In the genomic region with DNA sequence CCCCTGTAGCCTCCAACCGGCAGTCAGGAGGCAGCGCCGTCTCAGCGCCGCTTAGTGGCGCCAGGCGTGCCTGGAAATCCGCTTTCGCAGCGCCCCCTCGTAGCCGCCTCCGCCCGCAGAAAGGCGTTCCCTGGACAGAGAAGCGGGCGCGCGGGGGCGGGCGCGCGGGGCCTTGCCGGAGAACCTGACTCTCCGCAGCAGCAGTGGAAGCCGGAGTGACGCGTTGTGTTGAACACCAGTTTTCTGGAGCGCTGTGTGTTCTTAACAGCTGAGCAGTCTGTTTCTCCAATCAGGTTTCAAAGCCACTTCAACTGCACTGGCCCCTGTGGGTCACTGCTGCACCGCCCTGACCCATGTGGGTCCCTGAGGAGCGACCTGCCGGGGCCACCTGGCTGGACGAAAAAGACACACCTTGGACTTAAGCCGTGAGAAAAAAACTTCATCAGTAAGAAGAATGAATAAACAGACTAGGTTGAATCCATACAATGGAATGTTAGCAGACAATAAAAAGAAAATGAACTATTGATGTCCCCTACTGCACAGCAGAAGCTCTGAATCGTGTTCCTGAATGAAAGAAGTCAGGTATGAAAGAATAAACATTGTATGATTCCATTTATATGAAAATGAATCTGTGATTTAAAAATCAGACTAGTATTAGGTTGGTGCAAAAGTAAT, we compare ENCODE assay signal across 8 cellular contexts. TPM values are rescaled to one million over a fixed set of nuclear protein-coding genes. Genes with fewer than 3 reads are reported as not detected.
A peak's percentile ranks its signal among the peaks of the same experiment; 100 is the strongest.
DNase-seq lines count a peak whose midpoint lies in the region; ATAC-seq, FAIRE-seq and TF ChIP-seq lines count a peak whose summit lies in the region.
"Not testable (repeated sequence)": the region's sequence is repeated elsewhere in the genome, so short reads cannot be mapped to it uniquely, and the experiment has no call there.

No MANE protein-coding gene starts in this region.

- not testable (repeated sequence) for BruUV-seq in PC-3 (replicated peaks; lab: Mats Ljungman, UMichigan)

- 0 to 3% methylated on average over 6 to 12 of the region's 35 CpGs for WGBS in testis, 2 donors

- H3K4me1 ChIP-seq in CD4-positive, alpha-beta memory T cell (ENCODE audit: insufficient read depth, low read length); PC-3 (ENCODE audit: insufficient read depth, low read length); testis: not testable (repeated sequence)
- H3K4me1 ChIP-seq in keratinocyte (ENCODE audit: control insufficient read depth, extremely low read depth, insufficient read depth, low read length): peaks cover 11% of the 10 kb centered on the region

- CTCF ChIA-PET in CD4-positive, alpha-beta memory T cell (lab: Charles Lee; ENCODE audit: partially characterized antibody); PC-3 (lab: Charles Lee): not testable (repeated sequence)

- H3K27me3 Mint-ChIP-seq in CD4-positive, alpha-beta memory T cell; osteocyte (ENCODE audit: unreplicated experiment): not testable (repeated sequence)
- peaks cover 11% of the 10 kb centered on the region for H3K27me3 Mint-ChIP-seq in activated naive CD8-positive, alpha-beta T cell treated with anti-CD3 and anti-CD28 coated beads, Interleukin-2, amount 50 U/mL, for 24 hours

- not testable (repeated sequence) for H4K20me1 ChIP-seq in PC-3 (ENCODE audit: low read length); keratinocyte (ENCODE audit: control insufficient read depth, extremely low read depth, insufficient read depth, low read length)

- H3K27ac ChIP-seq in CD4-positive, alpha-beta memory T cell (ENCODE audit: low read depth, low read length); PC-3 (ENCODE audit: low read length); testis: not testable (repeated sequence)
- H3K27ac ChIP-seq in keratinocyte (ENCODE audit: control insufficient read depth, insufficient read depth, low read length): peak overlapping the region; percentile 76

- H3K36me3 ChIP-seq in CD4-positive, alpha-beta memory T cell (ENCODE audit: insufficient read depth, low read length); PC-3 (ENCODE audit: low read depth, low read length); keratinocyte (ENCODE audit: control insufficient read depth in 2 of 2, extremely low read depth in 1 of 2, insufficient read depth in 2 of 2, low read length in 2 of 2); testis (ENCODE audit: low read depth, missing control alignments): not testable (repeated sequence)

- H3K36me3 Mint-ChIP-seq in CD4-positive, alpha-beta memory T cell; activated naive CD8-positive, alpha-beta T cell treated with anti-CD3 and anti-CD28 coated beads, Interleukin-2, amount 50 U/mL, for 24 hours (ENCODE audit: low read depth); osteocyte (ENCODE audit: unreplicated experiment): not testable (repeated sequence)

- H3K4me3 Mint-ChIP-seq in CD4-positive, alpha-beta memory T cell: peak overlapping the region in 5 of 8 donors; percentile 43 to 74 (median 51)
- peak overlapping the region; percentile 50 for H3K4me3 Mint-ChIP-seq in activated naive CD8-positive, alpha-beta T cell treated with anti-CD3 and anti-CD28 coated beads, Interleukin-2, amount 50 U/mL, for 24 hours
- peak overlapping the region; percentile 69 for H3K4me3 Mint-ChIP-seq in osteocyte (ENCODE audit: unreplicated experiment)

- ATAC-seq in HG02642 (IDR thresholded peaks at IDR 0.05; ENCODE audit: poor library complexity, unreplicated experiment): peak; percentile 72
- peak; percentile 69 for ATAC-seq in PC-3
- peak; percentile 82 for ATAC-seq in activated naive CD8-positive, alpha-beta T cell treated with anti-CD3 and anti-CD28 coated beads, Interleukin-2, amount 50 U/mL, for 24 hours

- H2AFZ ChIP-seq in PC-3 (ENCODE audit: low read length) (0 out of 2 replicates have a peak overlapping the region, but pooled peaks have one; percentile 64), keratinocyte (ENCODE audit: control insufficient read depth, low read length) (peak overlapping the region; percentile 46)

- not testable (repeated sequence) for DNase-seq in CD4-positive, alpha-beta memory T cell; epithelial cell of proximal tubule (ENCODE audit: low read depth); keratinocyte (ENCODE audit: low read depth, low spot score); osteocyte (ENCODE audit: extremely low spot score, unreplicated experiment)
- DNase-seq in PC-3: peak; percentile 26
- DNase-seq in activated naive CD8-positive, alpha-beta T cell treated with anti-CD3 and anti-CD28 coated beads, Interleukin-2, amount 50 U/mL, for 24 hours: peak; percentile 8
- DNase-seq in testis: peak; percentile 40

- POLR2A ChIA-PET in CD4-positive, alpha-beta memory T cell (lab: Charles Lee; ENCODE audit: partially characterized antibody); PC-3 (lab: Charles Lee; ENCODE audit: unreplicated experiment): not testable (repeated sequence)

- not testable (repeated sequence) for H3K27ac Mint-ChIP-seq in CD4-positive, alpha-beta memory T cell; activated naive CD8-positive, alpha-beta T cell treated with anti-CD3 and anti-CD28 coated beads, Interleukin-2, amount 50 U/mL, for 24 hours
- peak overlapping the region; percentile 4 for H3K27ac Mint-ChIP-seq in osteocyte (ENCODE audit: unreplicated experiment)

- peak overlapping the region; percentile 75 for H3K4me2 ChIP-seq in PC-3 (ENCODE audit: low read length)
- H3K4me2 ChIP-seq in keratinocyte (ENCODE audit: control insufficient read depth, extremely low read depth, insufficient read depth, low read depth, low read length): peak overlapping the region; percentile 73

- H3K4me1 Mint-ChIP-seq in CD4-positive, alpha-beta memory T cell; activated naive CD8-positive, alpha-beta T cell treated with anti-CD3 and anti-CD28 coated beads, Interleukin-2, amount 50 U/mL, for 24 hours: not testable (repeated sequence)
- H3K4me1 Mint-ChIP-seq in osteocyte (ENCODE audit: unreplicated experiment): peaks cover 13% of the 10 kb centered on the region

- dilution Hi-C loops in keratinocyte (cut with MboI; ENCODE audit: extremely low pct_ligation_motif_present, low sequenced_read_pairs): not testable (repeated sequence)

- H3K79me2 ChIP-seq in PC-3 (ENCODE audit: low read length); keratinocyte (ENCODE audit: control insufficient read depth, insufficient read depth, low read length): not testable (repeated sequence)

- not testable (repeated sequence) for H3K9me2 ChIP-seq in PC-3 (replicated peaks; ENCODE audit: low read length)

- not testable (repeated sequence) for H3K9me1 ChIP-seq in keratinocyte (ENCODE audit: control insufficient read depth, extremely low read depth, insufficient read depth, low read length)

- not testable (repeated sequence) for H3K9me3 Mint-ChIP-seq in CD4-positive, alpha-beta memory T cell; activated naive CD8-positive, alpha-beta T cell treated with anti-CD3 and anti-CD28 coated beads, Interleukin-2, amount 50 U/mL, for 24 hours; osteocyte (ENCODE audit: unreplicated experiment)

- H3K9ac ChIP-seq in PC-3 (ENCODE audit: low read length): not testable (repeated sequence)
- H3K9ac ChIP-seq in keratinocyte (ENCODE audit: control insufficient read depth, extremely low read depth, insufficient read depth, low read length): peak overlapping the region; percentile 80

- TF ChIP-seq CTCF in PC-3 (conservative IDR thresholded peaks at IDR 0.05; ENCODE audit: low read depth, low read length): 0 out of 2 replicates have a peak, but pooled peaks have one; percentile 20
- not testable (repeated sequence) for TF ChIP-seq CTCF in epithelial cell of proximal tubule (conservative IDR thresholded peaks at IDR 0.05; ENCODE audit: low read depth, low read length); keratinocyte (optimal IDR thresholded peaks at IDR 0.05 in 1 of 3, IDR thresholded peaks at IDR 0.05 in 1 of 3, conservative IDR thresholded peaks at IDR 0.05 in 1 of 3; ENCODE audit: extremely low read depth in 1 of 3, insufficient read depth in 2 of 3, low read length in 3 of 3); testis (IDR thresholded peaks at IDR 0.05)
- peak; percentile 14 for TF ChIP-seq CTCF in osteocyte (IDR thresholded peaks at IDR 0.05)

- not testable (repeated sequence) for H3F3A ChIP-seq in PC-3 (ENCODE audit: low read length, unreplicated experiment)

- H3K27me3 ChIP-seq in CD4-positive, alpha-beta memory T cell (ENCODE audit: insufficient read depth, low read length); PC-3 (ENCODE audit: low read length); keratinocyte (ENCODE audit: control insufficient read depth, extremely low read depth, insufficient read depth, low read length); testis: not testable (repeated sequence)

- FAIRE-seq in keratinocyte (lab: Jason Lieb, UNC): not testable (repeated sequence)

- intact Hi-C loops in CD4-positive, alpha-beta memory T cell (cut with micrococcal nuclease); PC-3 (cut with micrococcal nuclease); testis (cut with DNase I; ENCODE audit: low total_unique reads): not testable (repeated sequence)

- H3K4me3 ChIP-seq in CD4-positive, alpha-beta memory T cell (ENCODE audit: low read length in 2 of 2): not testable (repeated sequence)
- H3K4me3 ChIP-seq in PC-3 (ENCODE audit: low read length): peak overlapping the region; percentile 60
- peak overlapping the region; percentile 41 for H3K4me3 ChIP-seq in epithelial cell of proximal tubule (ENCODE audit: low read depth, low read length)
- H3K4me3 ChIP-seq in keratinocyte (ENCODE audit: control insufficient read depth in 2 of 3, extremely low read depth in 1 of 3, insufficient read depth in 2 of 3, low read depth in 1 of 3, low read length in 3 of 3): peak overlapping the region; percentile 41 to 76 (median 69)
- peak overlapping the region; percentile 24 to 35 for H3K4me3 ChIP-seq in testis

- H3K9me3 ChIP-seq in CD4-positive, alpha-beta memory T cell (ENCODE audit: control insufficient read depth in 1 of 2, low read length in 2 of 2); PC-3 (ENCODE audit: low read length); keratinocyte (ENCODE audit: control insufficient read depth, low read depth, low read length); testis: not testable (repeated sequence)

- TF ChIP-seq POLR2A in testis (IDR thresholded peaks at IDR 0.05): not testable (repeated sequence)

RNA-seq across cellular contexts. Expression of gene ANXA8L1, which starts 22.8 kb away (rescaled TPM):
- not detected for total RNA-seq in CD4-positive, alpha-beta memory T cell
- polyA plus RNA-seq in CD4-positive, alpha-beta memory T cell: not detected
- total RNA-seq in PC-3 (2014; rRNA removed) (not detected in 2 replicates), epithelial cell of proximal tubule (1.7 and 3.3 TPM in 2 replicates), osteocyte (not detected in 2 replicates), testis (1 to 10 TPM in 1 of 2 donors, under 1 TPM in 1; 0.94 to 2.2 TPM)
- polyA plus RNA-seq in keratinocyte (495 to 686 TPM (median 516 TPM) in 3 replicates), testis (ENCODE audit: insufficient read depth, low read depth, low replicate concordance) (4.4 TPM)
- polyA plus RNA-seq in keratinocyte (2011; ENCODE audit: low read depth): 409 TPM
- 428 and 465 TPM in 2 replicates for polyA plus RNA-seq in keratinocyte (2011; cell fraction: cytosol; rRNA removed)
- polyA plus RNA-seq in keratinocyte (2011; cell fraction: nucleus; rRNA removed): 930 and 1,029 TPM in 2 replicates
- polyA plus RNA-seq in keratinocyte (2012; ENCODE audit: low replicate concordance): 184 and 355 TPM in 2 replicates
- 303 to 582 TPM (median 541 TPM) in 3 replicates for polyA minus RNA-seq in keratinocyte
- polyA minus RNA-seq in keratinocyte (2011; cell fraction: cytosol; rRNA and poly(A)+ RNA removed): 237 TPM
- polyA minus RNA-seq in keratinocyte (2011; cell fraction: nucleus; rRNA and poly(A)+ RNA removed): 184 and 248 TPM in 2 replicates
